ENCODE assay signal across 20 cellular contexts in the genomic region with DNA sequence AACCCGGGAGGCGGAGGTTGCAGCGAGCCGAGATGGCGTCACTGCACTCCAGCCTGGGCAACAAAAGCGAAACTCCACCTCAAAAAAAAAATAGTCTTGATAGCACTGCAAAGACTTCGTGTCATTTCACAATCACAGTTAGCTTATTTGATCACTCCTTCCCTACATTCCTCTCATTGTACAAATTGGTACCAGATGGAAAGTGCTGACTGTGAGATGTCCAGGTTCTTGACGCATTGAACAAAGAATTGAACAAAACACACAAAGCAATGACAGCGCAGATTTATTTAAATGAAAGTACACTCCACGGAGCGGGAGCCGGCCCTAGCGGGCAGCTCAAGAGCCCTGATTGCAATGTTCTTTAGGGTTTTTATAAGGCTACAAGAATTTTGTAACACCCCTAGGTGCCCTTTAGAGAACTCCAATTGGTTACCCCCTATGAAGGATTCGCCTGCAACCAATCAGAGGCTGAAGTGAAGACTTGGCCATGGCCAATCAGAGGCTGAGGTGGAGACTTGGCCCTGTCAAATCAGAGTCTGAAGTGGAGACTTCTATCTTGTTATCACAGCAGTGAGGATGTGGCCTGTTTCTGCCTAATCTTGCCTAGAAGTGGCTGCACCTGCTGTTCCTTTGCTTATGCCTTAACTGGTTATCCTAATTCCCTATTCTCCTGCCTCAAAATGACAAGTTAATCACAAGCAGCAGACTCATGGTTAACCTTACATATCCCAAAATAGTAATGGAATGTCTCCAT. TPM values are rescaled to one million over a fixed set of nuclear protein-coding genes. Genes with fewer than 3 reads are reported as not detected.
DNase-seq lines count a peak whose midpoint lies in the region; ATAC-seq, FAIRE-seq and TF ChIP-seq lines count a peak whose summit lies in the region.
"Had no signal": no experiment of that assay in that cellular context is flagged by ENCODE, and none has a peak within 500 bp of the region (broad histone marks: within the 10 kb centered on the region; RNA-seq: fewer than 3 reads in every experiment).

No MANE protein-coding gene starts in this region.

- peak; percentile 35 for FAIRE-seq in K562 (lab: Jason Lieb, UNC)

- POLR2A ChIA-PET in activated CD4-positive, alpha-beta T cell treated with anti-CD3 and anti-CD28 coated beads for 36 hours (lab: Charles Lee), result interaction anchor here (0.6 kb wide), 2 partner anchors 8 to 164 kb away, joined by 4 to 8 read pairs; no protein-coding TSS in a partner anchor
- POLR2A ChIA-PET in OCI-LY7 (lab: Charles Lee), result no interaction called here
- POLR2A ChIA-PET in K562 (lab: Yijun Ruan, JAX), result interaction anchor here (0.7 to 1.1 kb wide), 2 partner anchors 19 to 688 kb away, joined by 3 read pairs; no protein-coding TSS in a partner anchor

- H3K27ac ChIP-seq in OCI-LY7 (ENCODE audit: low read depth, low read length, poor library complexity, severe bottlenecking) (no peak overlapping the region), K562 (ENCODE audit: extremely low read depth, low read depth, low read length) (no peak overlapping the region), testis (no peak overlapping the region), mammary epithelial cell (ENCODE audit: insufficient read depth, low read depth, low read length) (no peak overlapping the region)
- H3K27ac ChIP-seq: KMS-11, SJSA1 had no signal

- no peaks in the 10 kb centered on the region for H3K9me3 Mint-ChIP-seq in activated CD4-positive, alpha-beta T cell treated with anti-CD3 and anti-CD28 coated beads for 36 hours (ENCODE audit: low read depth)
- H3K9me3 Mint-ChIP-seq in activated T-cell treated with anti-CD3 and anti-CD28 coated beads, Interleukin-2, amount 50 U/mL, for 24 hours, result peaks cover 4% of the 10 kb centered on the region

- H3K27me3 ChIP-seq in K562 (ENCODE audit: control insufficient read depth in 2 of 2, insufficient read depth in 2 of 2, low read length in 2 of 2), result no peaks in the 10 kb centered on the region
- H3K27me3 ChIP-seq in testis, result no peaks in the 10 kb centered on the region
- H3K27me3 ChIP-seq in mammary epithelial cell (ENCODE audit: insufficient read depth, low read length), result no peaks in the 10 kb centered on the region
- H3K27me3 ChIP-seq: SJSA1 had no signal

- H3K4me1 ChIP-seq in OCI-LY7 (ENCODE audit: insufficient read depth, low read length, poor library complexity, severe bottlenecking), result peaks cover 19% of the 10 kb centered on the region
- peaks cover 5 to 6% of the 10 kb centered on the region in 2 experiments; a peak in 3 of 5 replicates for H3K4me1 ChIP-seq in K562 (replicated peaks in 1 of 2; ENCODE audit: control insufficient read depth in 2 of 2, insufficient read depth in 2 of 2, low read length in 2 of 2)
- H3K4me1 ChIP-seq in testis, result peaks cover 8% of the 10 kb centered on the region
- H3K4me1 ChIP-seq in mammary epithelial cell (ENCODE audit: insufficient read depth, low read length), result no peaks in the 10 kb centered on the region
- H3K4me1 ChIP-seq: SJSA1 had no signal

- no peaks in the 10 kb centered on the region for H3K9me1 ChIP-seq in K562 (ENCODE audit: control insufficient read depth, insufficient read depth, low read length)

- H3K4me1 Mint-ChIP-seq in activated CD4-positive, alpha-beta T cell treated with anti-CD3 and anti-CD28 coated beads for 36 hours, result peaks cover 5% of the 10 kb centered on the region
- H3K4me1 Mint-ChIP-seq in activated T-cell treated with anti-CD3 and anti-CD28 coated beads, Interleukin-2, amount 50 U/mL, for 24 hours (ENCODE audit: low read depth), result no peaks in the 10 kb centered on the region

- no peak for TF ChIP-seq RAD21 in K562 (CRISPR knock-in tag; conservative IDR thresholded peaks at IDR 0.05 in 1 of 2, IDR thresholded peaks at IDR 0.05 in 1 of 2)

- peaks cover 2% of the 10 kb centered on the region for H3K36me3 Mint-ChIP-seq in activated CD4-positive, alpha-beta T cell treated with anti-CD3 and anti-CD28 coated beads for 36 hours (ENCODE audit: low read depth)
- no peaks in the 10 kb centered on the region for H3K36me3 Mint-ChIP-seq in activated T-cell treated with anti-CD3 and anti-CD28 coated beads, Interleukin-2, amount 50 U/mL, for 24 hours (ENCODE audit: low read depth)

- H3K4me3 Mint-ChIP-seq in activated CD4-positive, alpha-beta T cell treated with anti-CD3 and anti-CD28 coated beads for 36 hours, result no peak overlapping the region
- H3K4me3 Mint-ChIP-seq in activated T-cell treated with anti-CD3 and anti-CD28 coated beads, Interleukin-2, amount 50 U/mL, for 24 hours, result no peak overlapping the region
- H3K4me3 Mint-ChIP-seq: H9 had no signal

- no peaks in the 10 kb centered on the region for H3K36me3 ChIP-seq in OCI-LY7 (ENCODE audit: insufficient read depth, low read length)
- no peaks in the 10 kb centered on the region for H3K36me3 ChIP-seq in K562 (ENCODE audit: control insufficient read depth, insufficient read depth, low read length)
- H3K36me3 ChIP-seq in testis (ENCODE audit: low read depth, missing control alignments), result no peaks in the 10 kb centered on the region
- H3K36me3 ChIP-seq in mammary epithelial cell (ENCODE audit: insufficient read depth, low read length), result no peaks in the 10 kb centered on the region
- H3K36me3 ChIP-seq: SJSA1 had no signal

- TF ChIP-seq POLR2A in K562 (conservative IDR thresholded peaks at IDR 0.05) (no peak), testis (IDR thresholded peaks at IDR 0.05) (no peak)

- H2AFZ ChIP-seq in OCI-LY7 (ENCODE audit: low read length), result no peak overlapping the region
- H2AFZ ChIP-seq in K562 (ENCODE audit: low read depth, low read length), result no peak overlapping the region
- H2AFZ ChIP-seq in mammary epithelial cell (ENCODE audit: low read depth, low read length), result no peak overlapping the region

- in situ Hi-C loops in K562 (cut with MboI) (no loop called here), mammary epithelial cell (cut with MboI; ENCODE audit: low sequenced_read_pairs in 2 of 2) (no loop called here)

- H3K4me3 ChIP-seq in OCI-LY7 (ENCODE audit: low read depth, low read length, poor library complexity, severe bottlenecking) (no peak overlapping the region), K562 (no peak overlapping the region), testis (no peak overlapping the region), mammary epithelial cell (replicated peaks in 1 of 3; ENCODE audit: insufficient read depth in 1 of 3, low read depth in 2 of 3, low read length in 3 of 3) (no peak overlapping the region)
- H3K4me3 ChIP-seq: SJSA1 had no signal

- peak; percentile 50 for ATAC-seq in activated CD4-positive, alpha-beta T cell treated with anti-CD3 and anti-CD28 coated beads for 36 hours
- ATAC-seq in K562 (peak; percentile 87), HG03378 (IDR thresholded peaks at IDR 0.05; ENCODE audit: unreplicated experiment) (no peak)

- H3K9ac ChIP-seq in K562 (ENCODE audit: insufficient read depth in 1 of 2, low read depth in 2 of 2, low read length in 2 of 2) (no peak overlapping the region), mammary epithelial cell (ENCODE audit: insufficient read depth, low read length) (no peak overlapping the region)
- H3K9ac ChIP-seq: KMS-11 had no signal

- no peak overlapping the region for H3K4me2 ChIP-seq in OCI-LY7 (ENCODE audit: low read length)
- no peak overlapping the region for H3K4me2 ChIP-seq in K562 (ENCODE audit: insufficient read depth, low read length)
- no peak overlapping the region for H3K4me2 ChIP-seq in mammary epithelial cell (ENCODE audit: insufficient read depth, low read depth, low read length)
- H3K4me2 ChIP-seq: KMS-11 had no signal

- TF ChIP-seq CTCF in OCI-LY7 (conservative IDR thresholded peaks at IDR 0.05; ENCODE audit: low read length) (no peak), K562 (IDR thresholded peaks at IDR 0.05 in 2 of 3, conservative IDR thresholded peaks at IDR 0.05 in 1 of 3; ENCODE audit: insufficient read depth in 2 of 3, low read depth in 1 of 3, low read length in 3 of 3) (no peak), testis (IDR thresholded peaks at IDR 0.05) (no peak), mammary epithelial cell (conservative IDR thresholded peaks at IDR 0.05 in 1 of 2, IDR thresholded peaks at IDR 0.05 in 1 of 2; ENCODE audit: extremely low read depth in 1 of 2, insufficient read depth in 1 of 2, low read depth in 1 of 2, low read length in 2 of 2) (no peak)

- H3K27ac Mint-ChIP-seq in activated CD4-positive, alpha-beta T cell treated with anti-CD3 and anti-CD28 coated beads for 36 hours, result no peak overlapping the region
- no peak overlapping the region for H3K27ac Mint-ChIP-seq in activated T-cell treated with anti-CD3 and anti-CD28 coated beads, Interleukin-2, amount 50 U/mL, for 24 hours
- H3K27ac Mint-ChIP-seq: H9 had no signal

- intact Hi-C loops in activated CD4-positive, alpha-beta T cell treated with anti-CD3 and anti-CD28 coated beads for 36 hours (cut with DNase I, micrococcal nuclease), result no loop called here
- intact Hi-C loops in OCI-LY7 (cut with micrococcal nuclease; ENCODE audit: unreplicated experiment), result no loop called here
- intact Hi-C loops in K562 (cut with micrococcal nuclease), result no loop called here
- intact Hi-C loops in testis (cut with DNase I; ENCODE audit: low total_unique reads), result loop anchor here (10.0 kb wide), 1 partner anchor 239 kb away; no protein-coding TSS in a partner anchor
- intact Hi-C loops in mammary epithelial cell (cut with micrococcal nuclease), result loop anchor here (10.0 kb wide), 1 partner anchor 221 kb away; no protein-coding TSS in a partner anchor

- H3K9me3 ChIP-seq in OCI-LY7 (ENCODE audit: low read length) (no peaks in the 10 kb centered on the region), K562 (replicated peaks; ENCODE audit: control insufficient read depth, insufficient read depth, low read depth, low read length) (peaks cover 5% of the 10 kb centered on the region), testis (no peaks in the 10 kb centered on the region), mammary epithelial cell (replicated peaks; ENCODE audit: insufficient read depth, low read length) (no peaks in the 10 kb centered on the region)

- H3K9me2 ChIP-seq in OCI-LY7 (ENCODE audit: insufficient read depth, low read length), result no peaks in the 10 kb centered on the region

- BruUV-seq in OCI-LY7 (replicated peaks; lab: Mats Ljungman, UMichigan), result no TSS peak
- no TSS peak for BruUV-seq in K562 (replicated peaks; lab: Mats Ljungman, UMichigan)
- BruUV-seq in mammary epithelial cell (replicated peaks; lab: Mats Ljungman, UMichigan), result no TSS peak

- no peak; the same call in 1 of the 2 replicates for TF ChIP-seq EP300 in K562 (IDR thresholded peaks at IDR 0.05; ENCODE audit: low read length)

- no peaks in the 10 kb centered on the region for H3K27me3 Mint-ChIP-seq in activated CD4-positive, alpha-beta T cell treated with anti-CD3 and anti-CD28 coated beads for 36 hours
- no peaks in the 10 kb centered on the region for H3K27me3 Mint-ChIP-seq in activated T-cell treated with anti-CD3 and anti-CD28 coated beads, Interleukin-2, amount 50 U/mL, for 24 hours

- CTCF ChIA-PET in activated CD4-positive, alpha-beta T cell treated with anti-CD3 and anti-CD28 coated beads for 36 hours (lab: Charles Lee), result interaction anchor here (0.7 to 1.6 kb wide), 3 partner anchors 8 to 67 kb away, joined by 3 to 6 read pairs (median 4); a partner anchor contains a TSS
- CTCF ChIA-PET in OCI-LY7 (lab: Charles Lee; ENCODE audit: unreplicated experiment), result no interaction called here
- CTCF ChIA-PET in K562 (lab: Yijun Ruan, JAX; ENCODE audit: low intra/inter-chr PET ratio), result no interaction called here
- CTCF ChIA-PET in mammary epithelial cell (lab: Charles Lee; ENCODE audit: low non-redundant PET), result no interaction called here

- WGBS in K562 (ENCODE audit: insufficient coverage, low coverage, missing lambda C conversion rate), result 24% methylated on average over 14 of the region's 14 CpGs
- WGBS in testis, 2 donors, result 68 to 77% methylated on average over 14 of the region's 14 CpGs
- WGBS in mammary epithelial cell (ENCODE audit: low coverage, missing lambda C conversion rate), result 83% methylated on average over 8 of the region's 14 CpGs

- dilution Hi-C loops in mammary epithelial cell (cut with HindIII; ENCODE audit: low sequenced_read_pairs), result no loop called here

- H4K20me1 ChIP-seq in OCI-LY7 (ENCODE audit: insufficient read depth, low read length) (no peaks in the 10 kb centered on the region), K562 (replicated peaks; ENCODE audit: control insufficient read depth, insufficient read depth, low read length) (no peaks in the 10 kb centered on the region), mammary epithelial cell (ENCODE audit: insufficient read depth, low read length) (no peaks in the 10 kb centered on the region)

- H3K79me2 ChIP-seq in OCI-LY7 (ENCODE audit: insufficient read depth, low read depth, low read length) (no peaks in the 10 kb centered on the region), K562 (ENCODE audit: control insufficient read depth, insufficient read depth, low read length) (no peaks in the 10 kb centered on the region), mammary epithelial cell (ENCODE audit: insufficient read depth, low read length) (no peaks in the 10 kb centered on the region)

- DNase-seq in activated CD4-positive, alpha-beta T cell treated with anti-CD3 and anti-CD28 coated beads for 36 hours, result no peak
- DNase-seq in activated CD4-positive, alpha-beta T cell treated with anti-CD3 and anti-CD28 coated beads for 48 hours, result no peak
- DNase-seq in OCI-LY7 (ENCODE audit: low spot score) (peak; percentile 33), K562 (ENCODE audit: extremely low read depth in 1 of 4, low spot score in 3 of 4) (peak in 2 of 4 experiments; percentile 39 to 48), testis (peak; percentile 63), mammary epithelial cell (no peak)
- DNase-seq in activated T-cell treated with anti-CD3 and anti-CD28 coated beads, Interleukin-2, amount 50 U/mL, for 24 hours, result no peak
- DNase-seq: C1 segment of cervical spinal cord, H9, NCI-H1092 treated with DMSO at 0.1 percent for 48 hours, NCI-H1694, NCI-H2107, NCI-H345, NCI-H526, SW 1271 had no signal

RNA-seq across cellular contexts. Expression of a gene that starts 16.7 kb away (rescaled TPM):
- total RNA-seq in activated CD4-positive, alpha-beta T cell treated with anti-CD3 and anti-CD28 coated beads for 36 hours, result not detected
- 0.09 and 0.15 TPM in 2 replicates for total RNA-seq in OCI-LY7 (2014; rRNA removed; shearing (Covaris generic))
- total RNA-seq in OCI-LY7 (2022), result not detected in 2 replicates
- not detected in 2 replicates for total RNA-seq in K562 (2011; cell fraction: chromatin; rRNA removed; ENCODE audit: low replicate concordance)
- not detected in 2 replicates for total RNA-seq in K562 (2011; cell fraction: nucleolus; rRNA removed)
- total RNA-seq in K562 (2011; cell fraction: nucleoplasm; rRNA removed), result 0.08 TPM in 1 of 2 replicates, not detected in the other
- 0.12 and 0.36 TPM in 2 replicates for total RNA-seq in K562 (2014; rRNA removed)
- total RNA-seq in K562 (2014; rRNA removed; fragmentation: Illumina TruSeq; extraction: Trizol), result 0.03 and 0.33 TPM in 2 replicates
- total RNA-seq in K562 (2015; rRNA removed; fragmentation: Illumina TruSeq; extraction: Trizol), result 0.11 TPM in 1 of 2 replicates, not detected in the other
- total RNA-seq in K562 (2021), result 0.11 TPM in 1 of 2 replicates, not detected in the other
- polyA plus RNA-seq in K562 (2011; rRNA removed), result not detected in 2 replicates
- polyA plus RNA-seq in K562 (2011; cell fraction: cytosol; rRNA removed), result not detected in 2 replicates
- not detected in 2 replicates for polyA plus RNA-seq in K562 (2011; cell fraction: nucleus; rRNA removed)
- 0.03 and 0.04 TPM in 2 replicates for polyA plus RNA-seq in K562 (2012)
- 0.01 and 0.06 TPM in 2 replicates for polyA plus RNA-seq in K562 (2014; fragmentation: Illumina TruSeq; extraction: Trizol)
- under 1 TPM; 0.01 to 0.10 TPM for polyA plus RNA-seq in K562 (2014; fragmentation: Nextera tagmentation; extraction: Ambion mirVana)
- 0.08 and 0.09 TPM in 2 replicates for polyA plus RNA-seq in K562 (2014; rRNA removed)
- 0.07 TPM in 1 of 2 replicates, not detected in the other for polyA minus RNA-seq in K562 (2011; rRNA and poly(A)+ RNA removed)
- polyA minus RNA-seq in K562 (2011; cell fraction: cytosol; rRNA and poly(A)+ RNA removed), result not detected in 2 replicates
- not detected in 2 replicates for polyA minus RNA-seq in K562 (2011; cell fraction: nucleus; rRNA and poly(A)+ RNA removed)
- 1 to 10 TPM; 2.3 to 2.4 TPM for total RNA-seq in testis
- polyA plus RNA-seq in testis (ENCODE audit: insufficient read depth, low read depth, low replicate concordance), result 1.9 TPM
- 1 to 10 TPM; 1.5 to 2.3 TPM for total RNA-seq in mammary epithelial cell
- polyA plus RNA-seq in mammary epithelial cell, result not detected
- not detected for polyA minus RNA-seq in mammary epithelial cell
- total RNA-seq: A172, H9, MCF 10A had no signal

RNA-seq across cellular contexts. Expression of a gene that starts 16.9 kb away (rescaled TPM):
- 1 to 10 TPM; 5.9 to 7.1 TPM for total RNA-seq in activated CD4-positive, alpha-beta T cell treated with anti-CD3 and anti-CD28 coated beads for 36 hours
- 7.4 and 7.7 TPM in 2 replicates for total RNA-seq in OCI-LY7 (2014; rRNA removed; shearing (Covaris generic))
- 4.3 and 6.6 TPM in 2 replicates for total RNA-seq in OCI-LY7 (2022)
- 13.0 and 27.0 TPM in 2 replicates for total RNA-seq in K562 (2011; cell fraction: chromatin; rRNA removed; ENCODE audit: low replicate concordance)
- 9.3 and 12.1 TPM in 2 replicates for total RNA-seq in K562 (2011; cell fraction: nucleolus; rRNA removed)
- total RNA-seq in K562 (2011; cell fraction: nucleoplasm; rRNA removed), result 10.5 and 12.5 TPM in 2 replicates
- 7.3 and 8.5 TPM in 2 replicates for total RNA-seq in K562 (2014; rRNA removed)
- 13.4 and 13.5 TPM in 2 replicates for total RNA-seq in K562 (2014; rRNA removed; fragmentation: Illumina TruSeq; extraction: Trizol)
- total RNA-seq in K562 (2015; rRNA removed; fragmentation: Illumina TruSeq; extraction: Trizol), result 10.8 and 11.5 TPM in 2 replicates
- total RNA-seq in K562 (2021), result 7.7 and 7.8 TPM in 2 replicates
- polyA plus RNA-seq in K562 (2011; rRNA removed), result 10.8 and 12.8 TPM in 2 replicates
- polyA plus RNA-seq in K562 (2011; cell fraction: cytosol; rRNA removed), result 4.9 and 6.9 TPM in 2 replicates
- polyA plus RNA-seq in K562 (2011; cell fraction: nucleus; rRNA removed), result 10.0 and 11.7 TPM in 2 replicates
- 6.3 and 8.0 TPM in 2 replicates for polyA plus RNA-seq in K562 (2012)
- polyA plus RNA-seq in K562 (2014; fragmentation: Illumina TruSeq; extraction: Trizol), result 9.6 and 11.9 TPM in 2 replicates
- polyA plus RNA-seq in K562 (2014; fragmentation: Nextera tagmentation; extraction: Ambion mirVana), result 1 to 10 TPM; 3.9 to 6.2 TPM
- polyA plus RNA-seq in K562 (2014; rRNA removed), result 7.0 and 7.7 TPM in 2 replicates
- polyA minus RNA-seq in K562 (2011; rRNA and poly(A)+ RNA removed), result 18.7 and 20.8 TPM in 2 replicates
- polyA minus RNA-seq in K562 (2011; cell fraction: cytosol; rRNA and poly(A)+ RNA removed), result 4.1 and 6.6 TPM in 2 replicates
- polyA minus RNA-seq in K562 (2011; cell fraction: nucleus; rRNA and poly(A)+ RNA removed), result 3.0 and 7.1 TPM in 2 replicates
- total RNA-seq in testis, result 10 to 100 TPM; 21.9 to 27.0 TPM
- polyA plus RNA-seq in testis (ENCODE audit: insufficient read depth, low read depth, low replicate concordance), result 26.4 TPM
- total RNA-seq in mammary epithelial cell, result 10 to 100 TPM in 1 of 2 donors, 1 to 10 TPM in 1; 7.7 to 12.0 TPM
- polyA plus RNA-seq in mammary epithelial cell, result 7.0 TPM
- 17.8 TPM for polyA minus RNA-seq in mammary epithelial cell

RNA-seq across cellular contexts. Expression of a gene that starts 42.6 kb away (rescaled TPM):
- 1 to 10 TPM; 1.9 TPM for total RNA-seq in activated CD4-positive, alpha-beta T cell treated with anti-CD3 and anti-CD28 coated beads for 36 hours
- total RNA-seq in OCI-LY7 (2014; rRNA removed; shearing (Covaris generic)), result 2.4 and 2.8 TPM in 2 replicates
- total RNA-seq in OCI-LY7 (2022) (5.1 and 6.9 TPM in 2 replicates), K562 (2014; rRNA removed) (2.0 TPM in 2 replicates), K562 (2014; rRNA removed; fragmentation: Illumina TruSeq; extraction: Trizol) (6.0 and 6.8 TPM in 2 replicates), K562 (2015; rRNA removed; fragmentation: Illumina TruSeq; extraction: Trizol) (3.2 and 3.6 TPM in 2 replicates), K562 (2021) (4.0 and 5.4 TPM in 2 replicates), testis (1 to 10 TPM; 7.1 to 8.5 TPM), mammary epithelial cell (1 to 10 TPM; 4.6 to 7.2 TPM)
- 9.7 and 21.8 TPM in 2 replicates for total RNA-seq in K562 (2011; cell fraction: chromatin; rRNA removed; ENCODE audit: low replicate concordance)
- 3.2 and 3.6 TPM in 2 replicates for total RNA-seq in K562 (2011; cell fraction: nucleolus; rRNA removed)
- total RNA-seq in K562 (2011; cell fraction: nucleoplasm; rRNA removed), result 4.7 and 5.1 TPM in 2 replicates
- polyA plus RNA-seq in K562 (2011; rRNA removed) (6.7 and 7.5 TPM in 2 replicates), K562 (2014; fragmentation: Illumina TruSeq; extraction: Trizol) (4.6 and 5.4 TPM in 2 replicates), K562 (2014; fragmentation: Nextera tagmentation; extraction: Ambion mirVana) (1 to 10 TPM; 4.4 to 6.1 TPM), K562 (2014; rRNA removed) (3.0 and 3.4 TPM in 2 replicates), testis (ENCODE audit: insufficient read depth, low read depth, low replicate concordance) (7.2 TPM), mammary epithelial cell (2.1 TPM)
- 1.5 and 3.4 TPM in 2 replicates for polyA plus RNA-seq in K562 (2011; cell fraction: cytosol; rRNA removed)
- polyA plus RNA-seq in K562 (2011; cell fraction: nucleus; rRNA removed), result 3.6 and 6.2 TPM in 2 replicates
- polyA plus RNA-seq in K562 (2012), result 2.5 and 3.1 TPM in 2 replicates
- polyA minus RNA-seq in K562 (2011; rRNA and poly(A)+ RNA removed), result 15.0 and 23.3 TPM in 2 replicates
- 3.5 and 4.8 TPM in 2 replicates for polyA minus RNA-seq in K562 (2011; cell fraction: cytosol; rRNA and poly(A)+ RNA removed)
- polyA minus RNA-seq in K562 (2011; cell fraction: nucleus; rRNA and poly(A)+ RNA removed), result 1.6 and 6.4 TPM in 2 replicates
- 4.7 TPM for polyA minus RNA-seq in mammary epithelial cell

Comparison
In these comparisons a context has a peak if more than half of its experiments do, and no peak if none do; other contexts are left out.
1. DNase-seq: peak in OCI-LY7 (single experiment) and testis (single experiment); none in activated CD4-positive, alpha-beta T cell treated with anti-CD3 and anti-CD28 coated beads for 36 hours (single experiment), activated CD4-positive, alpha-beta T cell treated with anti-CD3 and anti-CD28 coated beads for 48 hours (single experiment), mammary epithelial cell (single experiment) and activated T-cell treated with anti-CD3 and anti-CD28 coated beads, Interleukin-2, amount 50 U/mL, for 24 hours (single experiment).
2. intact Hi-C loops: an anchor here in testis (10.0 kb wide) and mammary epithelial cell (10.0 kb wide); none called in activated CD4-positive, alpha-beta T cell treated with anti-CD3 and anti-CD28 coated beads for 36 hours, OCI-LY7 and K562.